In the genomic region with DNA sequence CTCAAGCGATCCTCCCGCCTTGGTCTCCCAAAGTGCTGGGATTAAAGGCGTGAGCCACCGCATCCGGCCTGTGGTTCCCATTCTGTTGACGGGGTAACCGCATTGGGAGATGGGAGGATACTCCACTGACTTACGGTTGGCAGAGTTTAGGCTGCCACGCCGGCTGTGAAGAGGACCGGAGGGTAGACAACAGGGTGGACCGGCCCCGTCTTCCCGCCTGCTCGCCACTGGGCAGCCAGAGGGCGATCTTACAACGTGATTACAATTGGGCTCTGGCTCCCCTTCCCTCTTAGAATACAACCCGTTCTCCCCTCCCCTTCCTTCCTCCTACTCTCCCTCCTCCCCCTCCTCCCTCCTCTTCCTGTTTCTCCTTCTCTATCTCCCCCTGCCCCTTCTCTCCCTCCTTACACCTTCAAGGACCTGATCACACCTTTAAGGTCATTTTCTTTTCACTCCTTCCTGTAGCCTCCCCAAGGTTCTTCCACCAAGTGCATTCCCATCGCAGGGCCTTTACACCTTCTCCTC, we compare ENCODE assay signal across 6 cellular contexts. TPM values are rescaled to one million over a fixed set of nuclear protein-coding genes. Genes with fewer than 3 reads are reported as not detected.
A peak's percentile ranks its signal among the peaks of the same experiment; 100 is the strongest.
DNase-seq lines count a peak whose midpoint lies in the region; ATAC-seq lines count a peak whose summit lies in the region.

No MANE protein-coding gene starts in this region.

- peaks cover 3% of the 10 kb centered on the region for H3K27me3 ChIP-seq in MG63

- no peak overlapping the region for H3K4me3 ChIP-seq in MG63

- DNase-seq in Ammon's horn (ENCODE audit: low spot score): peak; percentile 55
- peak; percentile 76 for DNase-seq in MG63
- DNase-seq in activated CD8-positive, alpha-beta memory T cell treated with anti-CD3 and anti-CD28 coated beads, Interleukin-2, amount 50 U/mL, for 48 hours: peak; percentile 88
- DNase-seq in hepatic stellate cell (ENCODE audit: low spot score): peak; percentile 80
- DNase-seq in stimulated activated naive CD8-positive, alpha-beta T cell treated with anti-CD3 and anti-CD28 coated beads, Interleukin-15, Interleukin-2, amounts not matched to agents 100 U/mL and 50 U/mL, for 24 hours: peak; percentile 87
- DNase-seq in NAMALWA (ENCODE audit: low spot score): no peak

- H3K36me3 ChIP-seq in MG63: peaks cover 25% of the 10 kb centered on the region

- ATAC-seq in stimulated activated naive CD8-positive, alpha-beta T cell treated with anti-CD3 and anti-CD28 coated beads, Interleukin-15, Interleukin-2, amounts not matched to agents 100 U/mL and 50 U/mL, for 24 hours: peak; percentile 58

- peaks cover 2% of the 10 kb centered on the region; the same call in 1 of the 2 replicates for H3K9me3 ChIP-seq in MG63

RNA-seq across cellular contexts. Expression of a gene that starts 1.0 kb away (rescaled TPM):
- not detected in 2 replicates for total RNA-seq in MG63 (2014; rRNA removed; shearing (Covaris generic); ENCODE audit: low replicate concordance)

RNA-seq across cellular contexts. Expression of a gene that starts 10.5 kb away (rescaled TPM):
- total RNA-seq in MG63 (2014; rRNA removed; shearing (Covaris generic); ENCODE audit: low replicate concordance): 128 and 138 TPM in 2 replicates

RNA-seq across cellular contexts. Expression of a gene that starts 17.8 kb away (rescaled TPM):
- total RNA-seq in MG63 (2014; rRNA removed; shearing (Covaris generic); ENCODE audit: low replicate concordance): not detected in 2 replicates

RNA-seq across cellular contexts. Expression of a gene that starts 24.9 kb away (rescaled TPM):
- total RNA-seq in MG63 (2014; rRNA removed; shearing (Covaris generic); ENCODE audit: low replicate concordance): 28.8 and 78.4 TPM in 2 replicates

RNA-seq across cellular contexts. Expression of a gene that starts 53.5 kb away (rescaled TPM):
- not detected in 2 replicates for total RNA-seq in MG63 (2014; rRNA removed; shearing (Covaris generic); ENCODE audit: low replicate concordance)
